1 cellular context compared by ENCODE assay signal in the genomic region with DNA sequence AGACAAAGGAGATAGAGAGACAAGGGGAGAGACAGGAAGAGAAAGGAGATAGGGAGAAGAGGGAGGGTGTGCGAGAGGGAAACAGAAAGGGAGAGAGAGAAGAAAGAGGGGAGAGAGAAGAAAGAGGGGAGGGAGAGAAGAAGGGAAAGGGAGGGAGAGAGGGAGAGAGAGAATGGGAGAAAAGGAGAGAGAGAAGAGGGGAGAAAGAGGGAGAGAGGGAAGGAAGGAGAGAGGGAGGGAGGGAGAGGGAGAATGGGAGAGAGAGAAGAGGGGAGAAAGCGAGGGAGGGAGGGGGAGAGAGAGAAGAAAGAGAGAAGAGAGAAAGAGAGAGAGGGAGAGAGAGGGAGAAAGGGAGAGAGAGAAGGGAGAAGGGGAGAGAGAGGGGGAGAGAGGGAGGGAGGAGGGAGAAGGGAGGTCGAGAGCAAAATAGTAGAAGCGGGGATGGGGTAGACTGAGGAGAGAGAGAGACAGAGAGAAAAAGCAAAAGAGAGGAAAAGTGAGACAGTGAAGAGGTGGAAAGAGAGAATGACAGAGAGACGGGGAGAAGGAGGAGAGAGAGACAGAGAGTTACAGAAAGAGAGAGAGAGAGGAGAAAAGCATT.
TF ChIP-seq lines count a peak whose summit lies in the region.

No MANE protein-coding gene starts in this region.

TF ChIP-seq in H1, 55 proteins besides CTCF, POLR2A, EP300 and RAD21:
- TF ChIP-seq BCL11A (IDR thresholded peaks at IDR 0.05; ENCODE audit: low read depth in 2 of 2, low read length in 2 of 2): no peak
- TF ChIP-seq, protein P1, sequence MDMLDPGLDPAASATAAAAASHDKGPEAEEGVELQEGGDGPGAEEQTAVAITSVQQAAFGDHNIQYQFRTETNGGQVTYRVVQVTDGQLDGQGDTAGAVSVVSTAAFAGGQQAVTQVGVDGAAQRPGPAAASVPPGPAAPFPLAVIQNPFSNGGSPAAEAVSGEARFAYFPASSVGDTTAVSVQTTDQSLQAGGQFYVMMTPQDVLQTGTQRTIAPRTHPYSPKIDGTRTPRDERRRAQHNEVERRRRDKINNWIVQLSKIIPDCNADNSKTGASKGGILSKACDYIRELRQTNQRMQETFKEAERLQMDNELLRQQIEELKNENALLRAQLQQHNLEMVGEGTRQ (IDR thresholded peaks at IDR 0.05; ENCODE audit: low read length): no peak
- no peak for TF ChIP-seq RBBP5 (IDR thresholded peaks at IDR 0.05; ENCODE audit: borderline replicate concordance, low read depth, low read length)
- no peak for TF ChIP-seq EZH2 (IDR thresholded peaks at IDR 0.05; ENCODE audit: low read depth, low read length, severe bottlenecking)
- TF ChIP-seq MAFK (IDR thresholded peaks at IDR 0.05; ENCODE audit: low read depth, low read length): no peak
